Comparison of ENCODE assay signal across 8 cellular contexts in genomic region chr19:7874080-7874856, GRCh38. TPM values are rescaled to one million over a fixed set of nuclear protein-coding genes. Genes with fewer than 3 reads are reported as not detected.
DNase-seq lines count a peak whose midpoint lies in the region; ATAC-seq and TF ChIP-seq lines count a peak whose summit lies in the region.

Gene PRR36 (minus strand): TSS chr19:7874390. CDS start chr19:7873689, 701 bp downstream.

- H3K27ac Mint-ChIP-seq in activated CD4-positive, alpha-beta T cell treated with anti-CD3 and anti-CD28 coated beads, Interleukin-2, amount 10 ng/mL, durations not matched to agents 7 days and 5 days = no peak within 1 kb of the TSS

- peaks cover 34% of the 10 kb centered on the region for H3K27me3 Mint-ChIP-seq in activated CD4-positive, alpha-beta T cell treated with anti-CD3 and anti-CD28 coated beads, Interleukin-2, amount 10 ng/mL, durations not matched to agents 7 days and 5 days

- H3K27me3 ChIP-seq in lower lobe of right lung (ENCODE audit: low read depth) = peaks cover 25% of the 10 kb centered on the region

- intact Hi-C loops in lower lobe of right lung (cut with DNase I) = no loop called here

- H3K27ac ChIP-seq in lower lobe of right lung = no peak within 1 kb of the TSS

- no peaks in the 10 kb centered on the region for H3K9me3 Mint-ChIP-seq in activated CD4-positive, alpha-beta T cell treated with anti-CD3 and anti-CD28 coated beads, Interleukin-2, amount 10 ng/mL, durations not matched to agents 7 days and 5 days

- peaks cover 32% of the 10 kb centered on the region for H3K4me1 Mint-ChIP-seq in activated CD4-positive, alpha-beta T cell treated with anti-CD3 and anti-CD28 coated beads, Interleukin-2, amount 10 ng/mL, durations not matched to agents 7 days and 5 days

- H3K36me3 Mint-ChIP-seq in activated CD4-positive, alpha-beta T cell treated with anti-CD3 and anti-CD28 coated beads, Interleukin-2, amount 10 ng/mL, durations not matched to agents 7 days and 5 days (ENCODE audit: low read depth) = no peaks in the 10 kb centered on the region

- no peak for TF ChIP-seq CTCF in astrocyte of the spinal cord (IDR thresholded peaks at IDR 0.05; ENCODE audit: low read depth, low read length)
- TF ChIP-seq CTCF in lower lobe of right lung (IDR thresholded peaks at IDR 0.05) = no peak
- TF ChIP-seq CTCF in GM13976 (IDR thresholded peaks at IDR 0.05; ENCODE audit: borderline replicate concordance, control extremely low read depth, extremely low read depth, insufficient read depth, missing control alignments) = no peak

- H3K4me3 ChIP-seq in astrocyte of the spinal cord (ENCODE audit: low read depth, low read length) (peak within 1 kb of the TSS; percentile 15), lower lobe of right lung (peak within 1 kb of the TSS; percentile 48)

- in situ Hi-C loops in astrocyte of the spinal cord (cut with HindIII; ENCODE audit: low sequenced_read_pairs) = no loop called here
- in situ Hi-C loops in GM13976 (cut with MboI; ENCODE audit: low sequenced_read_pairs, unreplicated experiment) = no loop called here

- DNase-seq in activated CD4-positive, alpha-beta T cell treated with anti-CD3 and anti-CD28 coated beads, Interleukin-2, amount 10 ng/mL, durations not matched to agents 7 days and 5 days = no peak
- no peak for DNase-seq in activated CD4-positive, alpha-beta T cell treated with anti-CD3 and anti-CD28 coated beads for 4 hours
- DNase-seq in NCI-H2227 (lab: John Stamatoyannopoulos, UW; ENCODE audit: unreplicated experiment) = peak; percentile 88
- no peak for DNase-seq in astrocyte of the spinal cord (ENCODE audit: low read depth, low spot score)
- peak; percentile 79 for DNase-seq in lower lobe of right lung
- no peak for DNase-seq in GM13976 (ENCODE audit: low spot score)

- POLR2A ChIA-PET in activated CD4-positive, alpha-beta T cell treated with anti-CD3 and anti-CD28 coated beads, Interleukin-2, amount 10 ng/mL, durations not matched to agents 7 days and 5 days (lab: Charles Lee) = no interaction called here

- CTCF ChIA-PET in activated CD4-positive, alpha-beta T cell treated with anti-CD3 and anti-CD28 coated beads, Interleukin-2, amount 10 ng/mL, durations not matched to agents 7 days and 5 days (lab: Charles Lee) = interaction anchor here (0.6 to 1.5 kb wide), 4 partner anchors 12 to 29 kb away, joined by 3 to 4 read pairs (median 3); partner anchors contain the start of gene MAP2K7

- ATAC-seq in lower lobe of right lung (peak; percentile 54 to 57), HG02852 (IDR thresholded peaks at IDR 0.05; ENCODE audit: unreplicated experiment) (no peak), GM18858 (IDR thresholded peaks at IDR 0.05; ENCODE audit: unreplicated experiment) (no peak)

- no peaks in the 10 kb centered on the region for H3K9me3 ChIP-seq in lower lobe of right lung

- peaks cover 33% of the 10 kb centered on the region for H3K4me1 ChIP-seq in lower lobe of right lung

- no peaks in the 10 kb centered on the region for H3K36me3 ChIP-seq in lower lobe of right lung

- H3K4me3 Mint-ChIP-seq in activated CD4-positive, alpha-beta T cell treated with anti-CD3 and anti-CD28 coated beads, Interleukin-2, amount 10 ng/mL, durations not matched to agents 7 days and 5 days = peak within 1 kb of the TSS; percentile 58

RNA-seq across cellular contexts. Expression of gene PRR36, which starts in this region (rescaled TPM):
- total RNA-seq in activated CD4-positive, alpha-beta T cell treated with anti-CD3 and anti-CD28 coated beads, Interleukin-2, amount 10 ng/mL, durations not matched to agents 7 days and 5 days = under 1 TPM; 0.10 to 0.15 TPM
- total RNA-seq in lower lobe of right lung = 2.5 TPM

Comparison
In these comparisons a context has a peak if more than half of its experiments do, and no peak if none do; other contexts are left out.
1. DNase-seq: peak in NCI-H2227 (single experiment) and lower lobe of right lung (single experiment); none in activated CD4-positive, alpha-beta T cell treated with anti-CD3 and anti-CD28 coated beads, Interleukin-2, amount 10 ng/mL, durations not matched to agents 7 days and 5 days (single experiment), activated CD4-positive, alpha-beta T cell treated with anti-CD3 and anti-CD28 coated beads for 4 hours (0 of 2), astrocyte of the spinal cord (single experiment) and GM13976 (single experiment).
2. ATAC-seq: peak in lower lobe of right lung (2 of 2); none in HG02852 (single experiment) and GM18858 (single experiment).